ENCODE assay signal across 16 cellular contexts in genomic region chr15:83057002-83057401, GRCh38.
"Had no signal": no experiment of that assay in that cellular context is flagged by ENCODE, and none has a peak within 500 bp of the region (broad histone marks: within the 10 kb centered on the region; RNA-seq: fewer than 3 reads in every experiment).

No MANE protein-coding gene starts in this region.

- H3K27ac ChIP-seq: body of pancreas had no signal

- ATAC-seq: activated naive CD4-positive, alpha-beta T cell treated with anti-CD3 and anti-CD28 coated beads, Interleukin-2, amount 50 U/mL, for 72 hours; body of pancreas; left lobe of liver; mucosa of descending colon had no signal

- H3K9me3 Mint-ChIP-seq: activated naive CD4-positive, alpha-beta T cell treated with anti-CD3 and anti-CD28 coated beads, Interleukin-2, amount 50 U/mL, for 72 hours; nephron progenitor cell; stimulated activated naive CD8-positive, alpha-beta T cell treated with anti-CD3 and anti-CD28 coated beads, Interleukin-15, Interleukin-2, amounts not matched to agents 100 ng/mL and 50 ng/mL, for 24 hours; T-helper 1 cell treated with Interleukin-12 subunit alpha and Interleukin-12 subunit beta and Interleukin-4 antibody, amounts not matched to agents 30 μg/mL and 1 μg/mL, for 36 hours had no signal

- H3K27ac Mint-ChIP-seq: activated naive CD4-positive, alpha-beta T cell treated with anti-CD3 and anti-CD28 coated beads, Interleukin-2, amount 50 U/mL, for 72 hours; nephron progenitor cell; stimulated activated naive CD8-positive, alpha-beta T cell treated with anti-CD3 and anti-CD28 coated beads, Interleukin-15, Interleukin-2, amounts not matched to agents 100 ng/mL and 50 ng/mL, for 24 hours; T-helper 1 cell treated with Interleukin-12 subunit alpha and Interleukin-12 subunit beta and Interleukin-4 antibody, amounts not matched to agents 30 μg/mL and 1 μg/mL, for 36 hours had no signal

- H3K4me1 Mint-ChIP-seq: nephron progenitor cell had no signal

- H3K36me3 Mint-ChIP-seq: activated naive CD4-positive, alpha-beta T cell treated with anti-CD3 and anti-CD28 coated beads, Interleukin-2, amount 50 U/mL, for 72 hours had no signal

- H3K9me3 ChIP-seq: body of pancreas, mucosa of descending colon had no signal

- H3K27me3 ChIP-seq: body of pancreas had no signal

- H3K4me3 ChIP-seq: body of pancreas, mucosa of descending colon had no signal

- FAIRE-seq: TTC549 had no signal

- H3K4me3 Mint-ChIP-seq: nephron progenitor cell; stimulated activated naive CD8-positive, alpha-beta T cell treated with anti-CD3 and anti-CD28 coated beads, Interleukin-15, Interleukin-2, amounts not matched to agents 100 ng/mL and 50 ng/mL, for 24 hours; T-helper 1 cell treated with Interleukin-12 subunit alpha and Interleukin-12 subunit beta and Interleukin-4 antibody, amounts not matched to agents 30 μg/mL and 1 μg/mL, for 36 hours had no signal

- DNase-seq: activated CD4-positive, alpha-beta T cell treated with anti-CD3 and anti-CD28 coated beads, Interleukin-2, amount 50 U/mL, for 4 hours; activated CD4-positive, CD25-positive, alpha-beta regulatory T cell; activated CD8-positive, alpha-beta memory T cell treated with anti-CD3 and anti-CD28 coated beads, Interleukin-2, amount 50 U/mL, for 48 hours; amniotic stem cell; body of pancreas; dermis blood vessel endothelial cell; islet precursor cell; mucosa of descending colon; nephron progenitor cell; stimulated activated CD4-positive, alpha-beta T cell treated with anti-CD3 and anti-CD28 coated beads, Interleukin-4, amount 100 ng/mL, for 1 hour; stimulated activated CD8-positive, alpha-beta memory T cell treated with anti-CD3 and anti-CD28 coated beads, Interleukin-4, amount 100 ng/mL, for 48 hours had no signal
